8 cellular contexts compared by ENCODE assay signal in genomic region chr2:195533771-195534642, GRCh38.
DNase-seq lines count a peak whose midpoint lies in the region; ATAC-seq and TF ChIP-seq lines count a peak whose summit lies in the region.

No MANE protein-coding gene starts in this region.

- H3K27me3 ChIP-seq in CD8-positive, alpha-beta T cell (ENCODE audit: insufficient read depth, low read length): no peaks in the 10 kb centered on the region
- H3K27me3 ChIP-seq in Panc1 (ENCODE audit: control insufficient read depth, insufficient read depth, low read length) (no peaks in the 10 kb centered on the region), hepatocyte (no peaks in the 10 kb centered on the region), vagina (no peaks in the 10 kb centered on the region)

- peak overlapping the region; percentile 53 for H3K4me3 ChIP-seq in CD8-positive, alpha-beta T cell (ENCODE audit: low read depth, low read length)
- no peak overlapping the region for H3K4me3 ChIP-seq in Panc1 (ENCODE audit: low read depth in 2 of 2, low read length in 2 of 2)
- no peak overlapping the region for H3K4me3 ChIP-seq in hepatocyte
- H3K4me3 ChIP-seq in vagina: no peak overlapping the region

- TF ChIP-seq POLR2A in vagina (IDR thresholded peaks at IDR 0.05): no peak

- intact Hi-C loops in CD8-positive, alpha-beta T cell (cut with DNase I, micrococcal nuclease): loop anchor here (1.0 to 10.0 kb wide), 7 partner anchors 13 to 651 kb away; partner anchors contain the start of genes DNAH7 (in 1 of the 2) and STK17B (in 1 of the 2)
- intact Hi-C loops in Panc1 (cut with micrococcal nuclease; ENCODE audit: unreplicated experiment): no loop called here
- intact Hi-C loops in vagina (cut with DNase I): no loop called here

- CTCF ChIA-PET in CD8-positive, alpha-beta T cell (lab: Charles Lee): interaction anchor here (0.6 to 9.0 kb wide), 24 partner anchors 10 to 695 kb away, joined by 3 to 87 read pairs (median 4); partner anchors contain the start of gene SLC39A10
- CTCF ChIA-PET in Panc1 (lab: Charles Lee): no interaction called here
- CTCF ChIA-PET in activated naive CD4-positive, alpha-beta T cell treated with anti-CD3 and anti-CD28 coated beads, Interleukin-2, amount 10 ng/mL, durations not matched to agents 7 days and 5 days (lab: Charles Lee): interaction anchor here (0.6 to 4.4 kb wide), 19 partner anchors 9 to 534 kb away, joined by 3 to 54 read pairs (median 6); partner anchors contain the start of genes DNAH7 and SLC39A10

- no peaks in the 10 kb centered on the region for H3K79me2 ChIP-seq in hepatocyte

- H2AFZ ChIP-seq in hepatocyte: no peak overlapping the region

- no TSS peak for BruUV-seq in Panc1 (replicated peaks; lab: Mats Ljungman, UMichigan)

- H3K4me1 Mint-ChIP-seq in CD8-positive, alpha-beta T cell (ENCODE audit: low read depth): peaks cover 81% of the 10 kb centered on the region
- peaks cover 90% of the 10 kb centered on the region for H3K4me1 Mint-ChIP-seq in activated naive CD4-positive, alpha-beta T cell treated with anti-CD3 and anti-CD28 coated beads, Interleukin-2, amount 10 ng/mL, durations not matched to agents 7 days and 5 days

- H3K4me2 ChIP-seq in hepatocyte: no peak overlapping the region

- no peaks in the 10 kb centered on the region for H3K27me3 Mint-ChIP-seq in CD8-positive, alpha-beta T cell (ENCODE audit: low read depth)
- H3K27me3 Mint-ChIP-seq in activated naive CD4-positive, alpha-beta T cell treated with anti-CD3 and anti-CD28 coated beads, Interleukin-2, amount 10 ng/mL, durations not matched to agents 7 days and 5 days: no peaks in the 10 kb centered on the region

- H3K36me3 Mint-ChIP-seq in CD8-positive, alpha-beta T cell: peaks cover 2% of the 10 kb centered on the region
- H3K36me3 Mint-ChIP-seq in activated naive CD4-positive, alpha-beta T cell treated with anti-CD3 and anti-CD28 coated beads, Interleukin-2, amount 10 ng/mL, durations not matched to agents 7 days and 5 days: peaks cover 51% of the 10 kb centered on the region

- WGBS in hepatocyte (ENCODE audit: low lambda C conversion rate, missing lambda C conversion rate): 67% methylated on average over 8 of the region's 8 CpGs

- no peaks in the 10 kb centered on the region for H3K9me2 ChIP-seq in hepatocyte (replicated peaks; ENCODE audit: insufficient read depth)

- peaks cover 79% of the 10 kb centered on the region for H3K4me1 ChIP-seq in CD8-positive, alpha-beta T cell (ENCODE audit: insufficient read depth, low read length)
- H3K4me1 ChIP-seq in Panc1 (ENCODE audit: control insufficient read depth, insufficient read depth, low read length) (peaks cover 28% of the 10 kb centered on the region), hepatocyte (ENCODE audit: insufficient read depth) (no peaks in the 10 kb centered on the region), vagina (peaks cover 10% of the 10 kb centered on the region)

- H3K4me3 Mint-ChIP-seq in CD8-positive, alpha-beta T cell: peak overlapping the region; percentile 79
- peak overlapping the region; percentile 90 for H3K4me3 Mint-ChIP-seq in activated naive CD4-positive, alpha-beta T cell treated with anti-CD3 and anti-CD28 coated beads, Interleukin-2, amount 10 ng/mL, durations not matched to agents 7 days and 5 days

- peak; percentile 7 to 67 (median 55) for DNase-seq in CD8-positive, alpha-beta T cell
- no peak for DNase-seq in Panc1 (ENCODE audit: low read depth, low spot score)
- DNase-seq in activated naive CD4-positive, alpha-beta T cell treated with anti-CD3 and anti-CD28 coated beads, Interleukin-2, amount 10 ng/mL, durations not matched to agents 7 days and 5 days: peak; percentile 76
- peak; percentile 33 for DNase-seq in hepatocyte (ENCODE audit: low spot score)
- peak; percentile 83 for DNase-seq in stimulated activated CD4-positive, alpha-beta T cell treated with anti-CD3 and anti-CD28 coated beads, Interleukin-1b, Interleukin-23, amount 100 ng/mL, for 48 hours
- no peak for DNase-seq in NCI-H146 treated with DMSO at 0.1 percent for 48 hours (lab: John Stamatoyannopoulos, UW; ENCODE audit: unreplicated experiment)
- no peak for DNase-seq in vagina (ENCODE audit: extremely low spot score in 2 of 2)

- peak; percentile 63 for ATAC-seq in CD8-positive, alpha-beta T cell
- ATAC-seq in HG02571 (IDR thresholded peaks at IDR 0.05; ENCODE audit: unreplicated experiment) (peak; percentile 39), Panc1 (peak; percentile 84)

- H3K36me3 ChIP-seq in CD8-positive, alpha-beta T cell (ENCODE audit: insufficient read depth, low read length): no peaks in the 10 kb centered on the region
- H3K36me3 ChIP-seq in Panc1 (ENCODE audit: control insufficient read depth, insufficient read depth, low read length): no peaks in the 10 kb centered on the region
- H3K36me3 ChIP-seq in hepatocyte (replicated peaks; ENCODE audit: insufficient read depth, low read depth): no peaks in the 10 kb centered on the region
- H3K36me3 ChIP-seq in vagina: no peaks in the 10 kb centered on the region

- H3K27ac Mint-ChIP-seq in CD8-positive, alpha-beta T cell: peak overlapping the region; percentile 98
- peak overlapping the region; percentile 99 for H3K27ac Mint-ChIP-seq in activated naive CD4-positive, alpha-beta T cell treated with anti-CD3 and anti-CD28 coated beads, Interleukin-2, amount 10 ng/mL, durations not matched to agents 7 days and 5 days

- in situ Hi-C loops in Panc1 (cut with HindIII; ENCODE audit: low pct_unique_long_range_greater_than_20kb, low sequenced_read_pairs): no loop called here

- H3K9me3 ChIP-seq in CD8-positive, alpha-beta T cell (ENCODE audit: low read length): no peaks in the 10 kb centered on the region
- H3K9me3 ChIP-seq in Panc1 (ENCODE audit: control insufficient read depth, insufficient read depth, low read depth, low read length): no peaks in the 10 kb centered on the region
- no peaks in the 10 kb centered on the region for H3K9me3 ChIP-seq in hepatocyte (ENCODE audit: low read depth)
- no peaks in the 10 kb centered on the region for H3K9me3 ChIP-seq in vagina

- H3K9me3 Mint-ChIP-seq in CD8-positive, alpha-beta T cell: peaks cover 6% of the 10 kb centered on the region
- H3K9me3 Mint-ChIP-seq in activated naive CD4-positive, alpha-beta T cell treated with anti-CD3 and anti-CD28 coated beads, Interleukin-2, amount 10 ng/mL, durations not matched to agents 7 days and 5 days: peaks cover 21% of the 10 kb centered on the region

- H3K27ac ChIP-seq in CD8-positive, alpha-beta T cell (ENCODE audit: low read depth, low read length): peak overlapping the region; percentile 52
- H3K27ac ChIP-seq in Panc1 (ENCODE audit: low read length): peak overlapping the region; percentile 60
- H3K27ac ChIP-seq in hepatocyte: no peak overlapping the region
- no peak overlapping the region for H3K27ac ChIP-seq in vagina

- POLR2A ChIA-PET in CD8-positive, alpha-beta T cell (lab: Charles Lee): interaction anchor here (0.8 to 9.8 kb wide), 11 partner anchors 9 to 699 kb away, joined by 3 to 120 read pairs (median 3); partner anchors contain the start of gene SLC39A10
- POLR2A ChIA-PET in Panc1 (lab: Charles Lee): no interaction called here

- no peak for TF ChIP-seq CTCF in CD8-positive, alpha-beta T cell (IDR thresholded peaks at IDR 0.05)
- peak; percentile 38 for TF ChIP-seq CTCF in Panc1 (IDR thresholded peaks at IDR 0.05)
- TF ChIP-seq CTCF in hepatocyte (IDR thresholded peaks at IDR 0.05; ENCODE audit: poor library complexity): no peak
- TF ChIP-seq CTCF in vagina (IDR thresholded peaks at IDR 0.05): no peak

- H4K20me1 ChIP-seq in hepatocyte (ENCODE audit: insufficient read depth, poor library complexity, severe bottlenecking): no peaks in the 10 kb centered on the region

Comparison
In these comparisons a context has a peak if more than half of its experiments do, and no peak if none do; other contexts are left out.
1. DNase-seq: peak in CD8-positive, alpha-beta T cell (7 of 7), activated naive CD4-positive, alpha-beta T cell treated with anti-CD3 and anti-CD28 coated beads, Interleukin-2, amount 10 ng/mL, durations not matched to agents 7 days and 5 days (single experiment), hepatocyte (single experiment) and stimulated activated CD4-positive, alpha-beta T cell treated with anti-CD3 and anti-CD28 coated beads, Interleukin-1b, Interleukin-23, amount 100 ng/mL, for 48 hours (single experiment); none in Panc1 (single experiment), NCI-H146 treated with DMSO at 0.1 percent for 48 hours (single experiment) and vagina (0 of 2).
2. H3K27ac ChIP-seq: peak in CD8-positive, alpha-beta T cell (single experiment) and Panc1 (single experiment); none in hepatocyte (single experiment) and vagina (single experiment).
3. intact Hi-C loops: an anchor here in CD8-positive, alpha-beta T cell (1.0 to 10.0 kb wide); none called in Panc1 and vagina.
4. Peak in every context shown above with its lines, with median percentiles within 50 percentile points of each other: ATAC-seq.